ENCODE assay signal across 7 cellular contexts in genomic region chr20:43590392-43591303, GRCh38.
DNase-seq lines count a peak whose midpoint lies in the region; ATAC-seq, FAIRE-seq and TF ChIP-seq lines count a peak whose summit lies in the region.

Gene IFT52 (plus strand): TSS chr20:43590937. CDS start chr20:43594699, 3,762 bp downstream.

- H3K4me3 ChIP-seq in astrocyte of the spinal cord (ENCODE audit: low read depth, low read length) (peak within 1 kb of the TSS; percentile 91), retinal pigment epithelial cell (ENCODE audit: low read length) (peak within 1 kb of the TSS; percentile 88)

- peak; percentile 94 for FAIRE-seq in GM18507 (lab: Jason Lieb, UNC)

- TF ChIP-seq CTCF in astrocyte of the spinal cord (IDR thresholded peaks at IDR 0.05; ENCODE audit: low read depth, low read length) (no peak), retinal pigment epithelial cell (conservative IDR thresholded peaks at IDR 0.05; ENCODE audit: low read depth, low read length) (no peak)

- peak; percentile 98 for ATAC-seq in HG02981 (IDR thresholded peaks at IDR 0.05; ENCODE audit: unreplicated experiment)

- in situ Hi-C loops in astrocyte of the spinal cord (cut with HindIII; ENCODE audit: low sequenced_read_pairs): no loop called here

- DNase-seq in GM18507 (ENCODE audit: extremely low spot score, insufficient read length, low read depth) (peak; percentile 91), NCI-H2081 (lab: John Stamatoyannopoulos, UW) (peak; percentile 89 to 95), T1000 (lab: John Stamatoyannopoulos, UW) (peak; percentile 96), astrocyte of the spinal cord (ENCODE audit: low read depth, low spot score) (peak; percentile 95), hippocampal formation (lab: John Stamatoyannopoulos, UW) (peak; percentile 93 to 96), retinal pigment epithelial cell (ENCODE audit: low read depth) (peak; percentile 80)

Comparison
In these comparisons a context has a peak if more than half of its experiments do, and no peak if none do; other contexts are left out.
1. Peak in every context shown above with its lines: DNase-seq, ATAC-seq and H3K4me3 ChIP-seq.